ENCODE assay signal across 24 cellular contexts in the genomic region with DNA sequence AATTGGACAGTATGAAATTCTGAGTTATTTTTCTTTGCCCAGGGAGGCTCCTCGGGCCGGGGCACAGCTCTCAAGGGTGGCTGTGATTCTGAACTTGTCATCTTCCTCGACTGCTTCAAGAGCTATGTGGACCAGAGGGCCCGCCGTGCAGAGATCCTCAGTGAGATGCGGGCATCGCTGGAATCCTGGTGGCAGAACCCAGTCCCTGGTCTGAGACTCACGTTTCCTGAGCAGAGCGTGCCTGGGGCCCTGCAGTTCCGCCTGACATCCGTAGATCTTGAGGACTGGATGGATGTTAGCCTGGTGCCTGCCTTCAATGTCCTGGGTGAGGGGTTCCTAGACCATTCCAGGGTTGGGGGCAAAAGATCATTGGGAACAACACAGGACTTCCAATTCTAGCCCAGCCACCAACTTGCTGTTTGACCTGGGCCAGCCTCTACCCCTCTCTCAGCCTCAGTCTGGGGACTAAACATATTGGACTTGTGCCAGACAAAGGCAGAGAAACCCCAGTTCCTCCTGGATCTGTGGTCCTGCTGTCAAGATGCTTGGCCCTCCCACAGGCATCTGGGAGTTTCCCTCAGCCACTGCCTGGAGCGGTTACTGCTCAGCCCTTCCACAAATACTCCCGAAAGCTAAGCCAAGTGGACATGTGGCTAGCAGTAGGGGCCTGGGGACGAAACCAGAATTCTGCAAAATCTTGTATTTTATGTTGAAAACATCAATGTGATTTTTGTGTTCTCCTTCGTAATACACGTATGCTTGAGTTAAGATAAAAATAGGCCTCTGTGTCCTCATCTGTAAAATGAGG. TPM values are rescaled to one million over a fixed set of nuclear protein-coding genes. Genes with fewer than 3 reads are reported as not detected.
"Had no signal": no experiment of that assay in that cellular context is flagged by ENCODE, and none has a peak within 500 bp of the region (broad histone marks: within the 10 kb centered on the region; RNA-seq: fewer than 3 reads in every experiment).

No MANE protein-coding gene starts in this region.

- H3K27me3 Mint-ChIP-seq: activated naive CD4-positive, alpha-beta T cell treated with anti-CD3 and anti-CD28 coated beads, Interleukin-2, amount 10 ng/mL, durations not matched to agents 7 days and 5 days; memory B cell had no signal

- H3K36me3 Mint-ChIP-seq: WTC11 had no signal

- H3K27me3 ChIP-seq: body of pancreas, stomach, suprapubic skin, tibial nerve had no signal

- H3K9me3 ChIP-seq: body of pancreas, stomach, suprapubic skin, tibial nerve had no signal

- DNase-seq: activated CD8-positive, alpha-beta memory T cell treated with anti-CD3 and anti-CD28 coated beads for 24 hours; activated effector memory CD4-positive, alpha-beta T cell treated with anti-CD3 and anti-CD28 coated beads, Interleukin-2, amount 50 U/mL, for 16 hours; activated naive CD4-positive, alpha-beta T cell treated with anti-CD3 and anti-CD28 coated beads, Interleukin-2, amount 10 ng/mL, durations not matched to agents 7 days and 5 days; activated T-cell treated with anti-CD3 and anti-CD28 coated beads, Interleukin-2, amount 50 U/mL, for 48 hours; anterior cingulate cortex; body of pancreas; effector CD4-positive, alpha-beta T cell; erythroblast; foreskin fibroblast; left colon; nucleus accumbens; small intestine; stimulated activated CD4-positive, alpha-beta T cell treated with anti-CD3 and anti-CD28 coated beads, Interleukin-2, amount 100 ng/mL, for 24 hours; stomach; T1000 had no signal

- H3K9me3 Mint-ChIP-seq: activated naive CD4-positive, alpha-beta T cell treated with anti-CD3 and anti-CD28 coated beads, Interleukin-2, amount 10 ng/mL, durations not matched to agents 7 days and 5 days; dendritic cell treated with granulocyte-macrophage colony-stimulating factor and Interleukin-4, amounts not matched to agents 40 ng/mL and 50 ng/mL, for 4 days; memory B cell; nephron; stimulated activated effector memory CD8-positive, alpha-beta T cell treated with anti-CD3 and anti-CD28 coated beads, Interleukin-12 subunit alpha, Interleukin-12 subunit beta, amount 100 ng/mL, for 72 hours had no signal

- H3K4me1 Mint-ChIP-seq: nephron had no signal

- H3K4me3 Mint-ChIP-seq: activated naive CD4-positive, alpha-beta T cell treated with anti-CD3 and anti-CD28 coated beads, Interleukin-2, amount 10 ng/mL, durations not matched to agents 7 days and 5 days; dendritic cell treated with granulocyte-macrophage colony-stimulating factor and Interleukin-4, amounts not matched to agents 40 ng/mL and 50 ng/mL, for 4 days; memory B cell; nephron; stimulated activated effector memory CD8-positive, alpha-beta T cell treated with anti-CD3 and anti-CD28 coated beads, Interleukin-12 subunit alpha, Interleukin-12 subunit beta, amount 100 ng/mL, for 72 hours; WTC11 had no signal

- H3K36me3 ChIP-seq: cardiac muscle cell had no signal

- H3K4me3 ChIP-seq: body of pancreas, cardiac muscle cell, stomach, suprapubic skin, tibial nerve had no signal

- H3K27ac Mint-ChIP-seq: activated naive CD4-positive, alpha-beta T cell treated with anti-CD3 and anti-CD28 coated beads, Interleukin-2, amount 10 ng/mL, durations not matched to agents 7 days and 5 days; dendritic cell treated with granulocyte-macrophage colony-stimulating factor and Interleukin-4, amounts not matched to agents 40 ng/mL and 50 ng/mL, for 4 days; memory B cell; nephron; stimulated activated effector memory CD8-positive, alpha-beta T cell treated with anti-CD3 and anti-CD28 coated beads, Interleukin-12 subunit alpha, Interleukin-12 subunit beta, amount 100 ng/mL, for 72 hours; WTC11 had no signal

- H3K27ac ChIP-seq: body of pancreas, cardiac muscle cell, stomach, suprapubic skin, tibial nerve had no signal

- ATAC-seq: body of pancreas; left colon; sciatic nerve; stimulated activated effector memory CD8-positive, alpha-beta T cell treated with anti-CD3 and anti-CD28 coated beads, Interleukin-12 subunit alpha, Interleukin-12 subunit beta, amount 100 ng/mL, for 72 hours; WTC11 had no signal

RNA-seq across cellular contexts. Expression of a gene that starts 35.0 kb away (rescaled TPM):
- total RNA-seq: cardiac muscle cell had no signal

RNA-seq across cellular contexts. Expression of a gene that starts 36.6 kb away (rescaled TPM):
- total RNA-seq: cardiac muscle cell had no signal
